In genomic region chr7:133511708-133512107, GRCh38 we compare ENCODE assay signal across 25 cellular contexts.
A peak's percentile ranks its signal among the peaks of the same experiment; 100 is the strongest.
DNase-seq lines count a peak whose midpoint lies in the region; ATAC-seq, FAIRE-seq and TF ChIP-seq lines count a peak whose summit lies in the region.
"Had no signal": no experiment of that assay in that cellular context is flagged by ENCODE, and none has a peak within 500 bp of the region (broad histone marks: within the 10 kb centered on the region; RNA-seq: fewer than 3 reads in every experiment).

No MANE protein-coding gene starts in this region.

- peaks cover 22% of the 10 kb centered on the region for H3K4me1 ChIP-seq in PC-3 (ENCODE audit: insufficient read depth, low read length)
- no peaks in the 10 kb centered on the region for H3K4me1 ChIP-seq in trophoblast cell (ENCODE audit: control insufficient read depth in 1 of 2, insufficient read depth in 2 of 2, low read length in 2 of 2)
- no peaks in the 10 kb centered on the region for H3K4me1 ChIP-seq in right cardiac atrium (ENCODE audit: control insufficient read depth, insufficient read depth, low read length)
- no peaks in the 10 kb centered on the region for H3K4me1 ChIP-seq in CD8-positive, alpha-beta T cell (ENCODE audit: insufficient read depth, low read length)
- H3K4me1 ChIP-seq: BE2C; BLaER1 treated with 17β-estradiol and CSF1 and Interleukin-3, amounts not matched to agents 10 nM and 100 nM had no signal

- H3K4me3 ChIP-seq in PC-3 (ENCODE audit: low read length), result 0 out of 2 replicates have a peak overlapping the region, but pooled peaks have one; percentile 61
- H3K4me3 ChIP-seq in trophoblast cell (ENCODE audit: low read depth, low read length), result no peak overlapping the region
- no peak overlapping the region for H3K4me3 ChIP-seq in right cardiac atrium (ENCODE audit: low read length)
- H3K4me3 ChIP-seq in CD8-positive, alpha-beta T cell (ENCODE audit: low read depth, low read length), result no peak overlapping the region
- H3K4me3 ChIP-seq: A549; BLaER1 treated with 17β-estradiol and CSF1 and Interleukin-3, amounts not matched to agents 10 nM and 100 nM; GM23248 had no signal

- no peak overlapping the region for H2BK12ac ChIP-seq in trophoblast cell (ENCODE audit: low read length)

- H3K9me3 ChIP-seq in PC-3 (ENCODE audit: low read length) (no peaks in the 10 kb centered on the region), trophoblast cell (ENCODE audit: insufficient read depth, low read depth, low read length) (no peaks in the 10 kb centered on the region), right cardiac atrium (ENCODE audit: control insufficient read depth, low read length) (no peaks in the 10 kb centered on the region)
- peaks cover 8% of the 10 kb centered on the region for H3K9me3 ChIP-seq in CD8-positive, alpha-beta T cell (ENCODE audit: low read length)
- H3K9me3 ChIP-seq: A549, BE2C had no signal

- H3K4me2 ChIP-seq in PC-3 (ENCODE audit: low read length), result peak overlapping the region; percentile 81; the same call in 1 of the 2 replicates
- H3K4me2 ChIP-seq in trophoblast cell (ENCODE audit: low read length), result no peak overlapping the region
- H3K4me2 ChIP-seq: A549; BLaER1 treated with 17β-estradiol and CSF1 and Interleukin-3, amounts not matched to agents 10 nM and 100 nM had no signal

- DNase-seq in GM12892 (ENCODE audit: insufficient read length) (no peak), PC-3 (no peak), glomerular visceral epithelial cell (ENCODE audit: extremely low spot score) (peak; percentile 1), trophoblast cell (peak; percentile 33 to 72), right cardiac atrium (no peak), erythroblast (lab: John Stamatoyannopoulos, UW) (no peak)
- DNase-seq in CD8-positive, alpha-beta T cell, result no peak
- DNase-seq: 8988T; ACHN; AML-193; BE2C; Calu3; CD4-positive, alpha-beta T cell; COR-L47; DMS53; DND-41; GM23248; H7 had no signal

- no peak overlapping the region for H2BK5ac ChIP-seq in trophoblast cell (ENCODE audit: low read depth, low read length, poor library complexity)

- no peaks in the 10 kb centered on the region for H3K79me2 ChIP-seq in PC-3 (ENCODE audit: low read length)
- no peaks in the 10 kb centered on the region for H3K79me2 ChIP-seq in trophoblast cell (ENCODE audit: control insufficient read depth, insufficient read depth, low read length, poor library complexity)

- TF ChIP-seq CTCF in PC-3 (conservative IDR thresholded peaks at IDR 0.05; ENCODE audit: low read depth, low read length), result no peak
- TF ChIP-seq CTCF in CD8-positive, alpha-beta T cell (IDR thresholded peaks at IDR 0.05), result no peak

- H3K27me3 ChIP-seq in PC-3 (ENCODE audit: low read length) (no peaks in the 10 kb centered on the region), trophoblast cell (ENCODE audit: insufficient read depth, low read length) (no peaks in the 10 kb centered on the region), right cardiac atrium (ENCODE audit: control insufficient read depth, insufficient read depth) (no peaks in the 10 kb centered on the region)
- no peaks in the 10 kb centered on the region for H3K27me3 ChIP-seq in CD8-positive, alpha-beta T cell (ENCODE audit: insufficient read depth, low read length)
- H3K27me3 ChIP-seq: BE2C; BLaER1 treated with 17β-estradiol and CSF1 and Interleukin-3, amounts not matched to agents 10 nM and 100 nM had no signal

- H3K23ac ChIP-seq in trophoblast cell (ENCODE audit: low read length), result no peak overlapping the region

- H2AFZ ChIP-seq in PC-3 (ENCODE audit: low read length), result no peak overlapping the region
- no peak overlapping the region for H2AFZ ChIP-seq in trophoblast cell (ENCODE audit: insufficient read depth, low read length, poor library complexity)
- H2AFZ ChIP-seq: GM23248 had no signal

- no peak overlapping the region for H4K91ac ChIP-seq in trophoblast cell (ENCODE audit: low read depth, low read length)

- no CpG with 5 or more reads among the region's 5 CpGs for WGBS in trophoblast cell (ENCODE audit: extremely low coverage, insufficient coverage, insufficient read length)
- WGBS in right cardiac atrium, result 98% methylated on average over 5 of the region's 5 CpGs

- POLR2A ChIA-PET in PC-3 (lab: Charles Lee; ENCODE audit: unreplicated experiment), result no interaction called here
- POLR2A ChIA-PET in CD8-positive, alpha-beta T cell (lab: Charles Lee), result no interaction called here

- no peaks in the 10 kb centered on the region for H3F3A ChIP-seq in PC-3 (ENCODE audit: low read length, unreplicated experiment)

- no peak overlapping the region for H2AK5ac ChIP-seq in trophoblast cell (ENCODE audit: low read length)

- FAIRE-seq in GM12892 (lab: Jason Lieb, UNC), result peak; percentile 38
- FAIRE-seq: A549, G401.6, GM19239, H1 had no signal

- H3K4ac ChIP-seq in trophoblast cell (ENCODE audit: low read depth, low read length), result no peak overlapping the region

- no peaks in the 10 kb centered on the region for H4K20me1 ChIP-seq in PC-3 (ENCODE audit: low read length)

- no peak overlapping the region for H3K4me3 Mint-ChIP-seq in CD8-positive, alpha-beta T cell
- H3K4me3 Mint-ChIP-seq: CD14-positive monocyte; CD4-positive, alpha-beta T cell had no signal

- H4K12ac ChIP-seq in trophoblast cell (ENCODE audit: low read depth, low read length), result no peak overlapping the region

- no peaks in the 10 kb centered on the region for H3K9me3 Mint-ChIP-seq in CD8-positive, alpha-beta T cell

- H3K14ac ChIP-seq in trophoblast cell (ENCODE audit: low read length), result no peak overlapping the region

- no peaks in the 10 kb centered on the region for H3K27me3 Mint-ChIP-seq in CD8-positive, alpha-beta T cell (ENCODE audit: low read depth)
- H3K27me3 Mint-ChIP-seq: CD4-positive, alpha-beta T cell had no signal

- H3K9ac ChIP-seq in PC-3 (ENCODE audit: low read length) (no peak overlapping the region), trophoblast cell (ENCODE audit: low read length) (no peak overlapping the region)
- H3K9ac ChIP-seq: BLaER1 treated with 17β-estradiol and CSF1 and Interleukin-3, amounts not matched to agents 10 nM and 100 nM; GM23248 had no signal

- H4K8ac ChIP-seq in trophoblast cell (ENCODE audit: low read depth, low read length), result no peak overlapping the region

- H3K18ac ChIP-seq in trophoblast cell (ENCODE audit: low read length), result no peak overlapping the region

- H3K27ac Mint-ChIP-seq in CD8-positive, alpha-beta T cell, result no peak overlapping the region
- H3K27ac Mint-ChIP-seq: CD14-positive monocyte; CD4-positive, alpha-beta T cell had no signal

- BruUV-seq in PC-3 (replicated peaks; lab: Mats Ljungman, UMichigan), result no TSS peak

- no peak overlapping the region for H3K27ac ChIP-seq in PC-3 (ENCODE audit: low read length)
- no peak overlapping the region for H3K27ac ChIP-seq in trophoblast cell (ENCODE audit: low read depth, low read length)
- no peak overlapping the region for H3K27ac ChIP-seq in right cardiac atrium (ENCODE audit: low read length)
- no peak overlapping the region for H3K27ac ChIP-seq in CD8-positive, alpha-beta T cell (ENCODE audit: low read depth, low read length)
- H3K27ac ChIP-seq: A549; BLaER1 treated with 17β-estradiol and CSF1 and Interleukin-3, amounts not matched to agents 10 nM and 100 nM; GM23248 had no signal

- no peaks in the 10 kb centered on the region for H3K4me1 Mint-ChIP-seq in CD8-positive, alpha-beta T cell (ENCODE audit: low read depth)
- H3K4me1 Mint-ChIP-seq: CD14-positive monocyte had no signal

- intact Hi-C loops in PC-3 (cut with micrococcal nuclease), result loop anchor here (5.0 to 10.0 kb wide), 4 partner anchors 61 to 729 kb away; no protein-coding TSS in a partner anchor
- intact Hi-C loops in right cardiac atrium (cut with DNase I), result no loop called here
- intact Hi-C loops in CD8-positive, alpha-beta T cell (cut with DNase I, micrococcal nuclease), result no loop called here

- ATAC-seq in PC-3, result no peak
- no peak for ATAC-seq in right cardiac atrium
- ATAC-seq in CD8-positive, alpha-beta T cell, result no peak
- ATAC-seq: A549, HCT116 had no signal

- H3K9me2 ChIP-seq in PC-3 (replicated peaks; ENCODE audit: low read length), result no peaks in the 10 kb centered on the region

- H3K36me3 ChIP-seq in PC-3 (ENCODE audit: low read depth, low read length), result no peaks in the 10 kb centered on the region
- no peaks in the 10 kb centered on the region for H3K36me3 ChIP-seq in trophoblast cell (ENCODE audit: control insufficient read depth in 1 of 2, insufficient read depth in 2 of 2, low read length in 2 of 2)
- no peaks in the 10 kb centered on the region for H3K36me3 ChIP-seq in CD8-positive, alpha-beta T cell (ENCODE audit: insufficient read depth, low read length)
- H3K36me3 ChIP-seq: BE2C had no signal

- CTCF ChIA-PET in PC-3 (lab: Charles Lee), result no interaction called here
- CTCF ChIA-PET in CD8-positive, alpha-beta T cell (lab: Charles Lee), result interaction anchor here (0.9 kb wide), 1 partner anchor 74 kb away, joined by 3 read pairs; no protein-coding TSS in a partner anchor

- TF ChIP-seq POLR2A in GM12892 (IDR thresholded peaks at IDR 0.05; ENCODE audit: low read depth, low read length) (no peak), erythroblast (IDR thresholded peaks at IDR 0.05; ENCODE audit: low read length) (no peak)

- peaks cover 32% of the 10 kb centered on the region for H3K36me3 Mint-ChIP-seq in CD8-positive, alpha-beta T cell

- no peak overlapping the region for H2BK120ac ChIP-seq in trophoblast cell (ENCODE audit: insufficient read depth, low read length, poor library complexity)

- H3K79me1 ChIP-seq in trophoblast cell (ENCODE audit: low read length), result no peaks in the 10 kb centered on the region

Comparison
In these comparisons a context has a peak if more than half of its experiments do, and no peak if none do; other contexts are left out.
1. DNase-seq: peak in glomerular visceral epithelial cell (single experiment) and trophoblast cell (2 of 2); none in GM12892 (single experiment), PC-3 (single experiment), right cardiac atrium (0 of 3), CD8-positive, alpha-beta T cell (0 of 7) and erythroblast (0 of 2).